9 cellular contexts compared by ENCODE assay signal in the genomic region with DNA sequence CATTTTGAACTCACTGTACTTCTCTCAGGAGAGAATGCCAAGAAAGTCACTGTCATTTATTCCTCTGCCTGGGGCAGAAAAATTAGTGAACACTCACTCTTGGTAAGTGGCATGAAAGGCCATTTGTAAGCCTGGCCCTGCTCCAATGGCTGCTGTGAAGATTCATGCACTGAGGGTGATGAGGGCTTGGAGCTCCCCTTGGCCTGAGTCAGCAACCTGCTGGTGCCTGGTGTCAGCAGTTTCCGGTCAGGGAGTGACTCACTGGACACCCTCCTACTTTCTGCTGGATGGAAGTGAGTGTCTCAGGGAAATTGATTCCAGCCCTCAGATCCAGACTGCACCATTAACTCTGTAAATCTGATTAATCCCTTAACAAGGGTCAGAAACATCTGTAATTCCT. TPM values are rescaled to one million over a fixed set of nuclear protein-coding genes. Genes with fewer than 3 reads are reported as not detected.
DNase-seq lines count a peak whose midpoint lies in the region; ATAC-seq and TF ChIP-seq lines count a peak whose summit lies in the region.
"Had no signal": no experiment of that assay in that cellular context is flagged by ENCODE, and none has a peak within 500 bp of the region (broad histone marks: within the 10 kb centered on the region; RNA-seq: fewer than 3 reads in every experiment).

No MANE protein-coding gene starts in this region.

- TF ChIP-seq CTCF in foreskin keratinocyte (conservative IDR thresholded peaks at IDR 0.05) (no peak), thyroid gland (IDR thresholded peaks at IDR 0.05) (no peak), suprapubic skin (IDR thresholded peaks at IDR 0.05) (no peak)

- H3K9me3 Mint-ChIP-seq in activated CD4-positive, alpha-beta memory T cell treated with anti-CD3 and anti-CD28 coated beads for 36 hours = peaks cover 4% of the 10 kb centered on the region
- no peaks in the 10 kb centered on the region for H3K9me3 Mint-ChIP-seq in activated CD4-positive, alpha-beta memory T cell treated with anti-CD3 and anti-CD28 coated beads, Interleukin-2, amount 10 ng/mL, durations not matched to agents 7 days and 5 days

- CTCF ChIA-PET in activated CD4-positive, alpha-beta memory T cell treated with anti-CD3 and anti-CD28 coated beads for 36 hours (lab: Charles Lee) = interaction anchor here (1.4 kb wide), 1 partner anchor 43 kb away, joined by 5 read pairs; no protein-coding TSS in a partner anchor
- CTCF ChIA-PET in activated CD4-positive, alpha-beta memory T cell treated with anti-CD3 and anti-CD28 coated beads, Interleukin-2, amount 10 ng/mL, durations not matched to agents 7 days and 5 days (lab: Charles Lee) = no interaction called here

- intact Hi-C loops in activated CD4-positive, alpha-beta memory T cell treated with anti-CD3 and anti-CD28 coated beads for 36 hours (cut with micrococcal nuclease) = no loop called here
- intact Hi-C loops in thyroid gland (cut with DNase I) = no loop called here

- H3K27ac Mint-ChIP-seq in activated CD4-positive, alpha-beta memory T cell treated with anti-CD3 and anti-CD28 coated beads for 36 hours = no peak overlapping the region
- no peak overlapping the region for H3K27ac Mint-ChIP-seq in activated CD4-positive, alpha-beta memory T cell treated with anti-CD3 and anti-CD28 coated beads, Interleukin-2, amount 10 ng/mL, durations not matched to agents 7 days and 5 days

- WGBS in thyroid gland, 2 donors = 0 to 33% methylated on average over 1 of the region's 1 CpG
- 0% methylated on average over 1 of the region's 1 CpG for WGBS in suprapubic skin

- peaks cover 1% of the 10 kb centered on the region for H3K27me3 Mint-ChIP-seq in activated CD4-positive, alpha-beta memory T cell treated with anti-CD3 and anti-CD28 coated beads for 36 hours
- H3K27me3 Mint-ChIP-seq in activated CD4-positive, alpha-beta memory T cell treated with anti-CD3 and anti-CD28 coated beads, Interleukin-2, amount 10 ng/mL, durations not matched to agents 7 days and 5 days = peaks cover 16% of the 10 kb centered on the region

- no peak for TF ChIP-seq EP300 in suprapubic skin (IDR thresholded peaks at IDR 0.05)

- H3K36me3 ChIP-seq in thyroid gland = no peaks in the 10 kb centered on the region
- no peaks in the 10 kb centered on the region for H3K36me3 ChIP-seq in suprapubic skin
- H3K36me3 ChIP-seq: BLaER1 treated with 17β-estradiol and CSF1 and Interleukin-3, amounts not matched to agents 10 nM and 100 nM had no signal

- H3K4me3 Mint-ChIP-seq in activated CD4-positive, alpha-beta memory T cell treated with anti-CD3 and anti-CD28 coated beads for 36 hours = no peak overlapping the region
- no peak overlapping the region for H3K4me3 Mint-ChIP-seq in activated CD4-positive, alpha-beta memory T cell treated with anti-CD3 and anti-CD28 coated beads, Interleukin-2, amount 10 ng/mL, durations not matched to agents 7 days and 5 days

- H3K4me3 ChIP-seq in thyroid gland (replicated peaks in 1 of 3) (no peak overlapping the region), suprapubic skin (no peak overlapping the region)
- H3K4me3 ChIP-seq: BLaER1 treated with 17β-estradiol and CSF1 and Interleukin-3, amounts not matched to agents 10 nM and 100 nM had no signal

- no peaks in the 10 kb centered on the region for H3K4me1 Mint-ChIP-seq in activated CD4-positive, alpha-beta memory T cell treated with anti-CD3 and anti-CD28 coated beads for 36 hours (ENCODE audit: low read depth)
- no peaks in the 10 kb centered on the region for H3K4me1 Mint-ChIP-seq in activated CD4-positive, alpha-beta memory T cell treated with anti-CD3 and anti-CD28 coated beads, Interleukin-2, amount 10 ng/mL, durations not matched to agents 7 days and 5 days

- peak; percentile 30 for DNase-seq in activated CD4-positive, alpha-beta memory T cell treated with anti-CD3 and anti-CD28 coated beads for 36 hours
- DNase-seq in activated CD4-positive, alpha-beta memory T cell treated with anti-CD3 and anti-CD28 coated beads, Interleukin-2, amount 10 ng/mL, durations not matched to agents 7 days and 5 days = no peak
- DNase-seq in foreskin keratinocyte = peak; percentile 73 to 90
- peak; percentile 82 to 83 for DNase-seq in thyroid gland
- no peak for DNase-seq in suprapubic skin (ENCODE audit: low spot score in 2 of 2)

- no peak overlapping the region for H3K27ac ChIP-seq in foreskin keratinocyte
- H3K27ac ChIP-seq in thyroid gland = no peak overlapping the region
- no peak overlapping the region for H3K27ac ChIP-seq in suprapubic skin
- H3K27ac ChIP-seq: BLaER1 treated with 17β-estradiol and CSF1 and Interleukin-3, amounts not matched to agents 10 nM and 100 nM had no signal

- POLR2A ChIA-PET in activated CD4-positive, alpha-beta memory T cell treated with anti-CD3 and anti-CD28 coated beads for 36 hours (lab: Charles Lee) = no interaction called here
- POLR2A ChIA-PET in activated CD4-positive, alpha-beta memory T cell treated with anti-CD3 and anti-CD28 coated beads, Interleukin-2, amount 10 ng/mL, durations not matched to agents 7 days and 5 days (lab: Charles Lee) = no interaction called here

- no peaks in the 10 kb centered on the region for H3K36me3 Mint-ChIP-seq in activated CD4-positive, alpha-beta memory T cell treated with anti-CD3 and anti-CD28 coated beads for 36 hours
- no peaks in the 10 kb centered on the region for H3K36me3 Mint-ChIP-seq in activated CD4-positive, alpha-beta memory T cell treated with anti-CD3 and anti-CD28 coated beads, Interleukin-2, amount 10 ng/mL, durations not matched to agents 7 days and 5 days (ENCODE audit: low read depth)

- H3K9me3 ChIP-seq in thyroid gland (no peaks in the 10 kb centered on the region), suprapubic skin (no peaks in the 10 kb centered on the region)

- H3K27me3 ChIP-seq in foreskin keratinocyte = no peaks in the 10 kb centered on the region
- H3K27me3 ChIP-seq in thyroid gland = no peaks in the 10 kb centered on the region
- H3K27me3 ChIP-seq in suprapubic skin = no peaks in the 10 kb centered on the region
- H3K27me3 ChIP-seq: BLaER1 treated with 17β-estradiol and CSF1 and Interleukin-3, amounts not matched to agents 10 nM and 100 nM had no signal

- peaks cover 5% of the 10 kb centered on the region for H3K4me1 ChIP-seq in foreskin keratinocyte
- no peaks in the 10 kb centered on the region for H3K4me1 ChIP-seq in thyroid gland
- no peaks in the 10 kb centered on the region for H3K4me1 ChIP-seq in suprapubic skin

- ATAC-seq in SK-N-SH treated with all-trans-retinoic acid at 6 μM for 48 hours (peak; percentile 100), foreskin keratinocyte (peak; percentile 99), HG03565 (IDR thresholded peaks at IDR 0.05; ENCODE audit: unreplicated experiment) (no peak), GM18909 (IDR thresholded peaks at IDR 0.05; ENCODE audit: poor library complexity, unreplicated experiment) (no peak)

- TF ChIP-seq POLR2A in thyroid gland (IDR thresholded peaks at IDR 0.05) (no peak), suprapubic skin (IDR thresholded peaks at IDR 0.05) (no peak)

TF ChIP-seq in SK-N-SH treated with all-trans-retinoic acid at 6 μM for 48 hours, 23 proteins besides CTCF, POLR2A, EP300 and RAD21:
- no peak for TF ChIP-seq ZFP3 (CRISPR knock-in tag; IDR thresholded peaks at IDR 0.05)
- peak; percentile 60; the same call in 1 of the 2 replicates for TF ChIP-seq TCF4 (CRISPR knock-in tag; IDR thresholded peaks at IDR 0.05; ENCODE audit: borderline replicate concordance)
- TF ChIP-seq, protein P1, sequence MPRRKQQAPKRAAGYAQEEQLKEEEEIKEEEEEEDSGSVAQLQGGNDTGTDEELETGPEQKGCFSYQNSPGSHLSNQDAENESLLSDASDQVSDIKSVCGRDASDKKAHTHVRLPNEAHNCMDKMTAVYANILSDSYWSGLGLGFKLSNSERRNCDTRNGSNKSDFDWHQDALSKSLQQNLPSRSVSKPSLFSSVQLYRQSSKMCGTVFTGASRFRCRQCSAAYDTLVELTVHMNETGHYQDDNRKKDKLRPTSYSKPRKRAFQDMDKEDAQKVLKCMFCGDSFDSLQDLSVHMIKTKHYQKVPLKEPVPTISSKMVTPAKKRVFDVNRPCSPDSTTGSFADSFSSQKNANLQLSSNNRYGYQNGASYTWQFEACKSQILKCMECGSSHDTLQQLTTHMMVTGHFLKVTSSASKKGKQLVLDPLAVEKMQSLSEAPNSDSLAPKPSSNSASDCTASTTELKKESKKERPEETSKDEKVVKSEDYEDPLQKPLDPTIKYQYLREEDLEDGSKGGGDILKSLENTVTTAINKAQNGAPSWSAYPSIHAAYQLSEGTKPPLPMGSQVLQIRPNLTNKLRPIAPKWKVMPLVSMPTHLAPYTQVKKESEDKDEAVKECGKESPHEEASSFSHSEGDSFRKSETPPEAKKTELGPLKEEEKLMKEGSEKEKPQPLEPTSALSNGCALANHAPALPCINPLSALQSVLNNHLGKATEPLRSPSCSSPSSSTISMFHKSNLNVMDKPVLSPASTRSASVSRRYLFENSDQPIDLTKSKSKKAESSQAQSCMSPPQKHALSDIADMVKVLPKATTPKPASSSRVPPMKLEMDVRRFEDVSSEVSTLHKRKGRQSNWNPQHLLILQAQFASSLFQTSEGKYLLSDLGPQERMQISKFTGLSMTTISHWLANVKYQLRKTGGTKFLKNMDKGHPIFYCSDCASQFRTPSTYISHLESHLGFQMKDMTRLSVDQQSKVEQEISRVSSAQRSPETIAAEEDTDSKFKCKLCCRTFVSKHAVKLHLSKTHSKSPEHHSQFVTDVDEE (CRISPR knock-in tag; IDR thresholded peaks at IDR 0.05) = 0 out of 2 replicates have a peak, but pooled peaks have one; percentile 20

RNA-seq across cellular contexts. Expression of a gene that starts 37.6 kb away (rescaled TPM):
- 100 to 1,000 TPM; 184 to 187 TPM for total RNA-seq in activated CD4-positive, alpha-beta memory T cell treated with anti-CD3 and anti-CD28 coated beads for 36 hours
- total RNA-seq in activated CD4-positive, alpha-beta memory T cell treated with anti-CD3 and anti-CD28 coated beads, Interleukin-2, amount 10 ng/mL, durations not matched to agents 7 days and 5 days = 100 to 1,000 TPM; 194 to 195 TPM
- total RNA-seq in foreskin keratinocyte (151 and 167 TPM in 2 replicates), thyroid gland (100 to 1,000 TPM; 162 to 237 (median 202) TPM), suprapubic skin (100 to 1,000 TPM; 149 to 410 (median 231) TPM)
- 137 and 160 TPM in 2 replicates for polyA plus RNA-seq in foreskin keratinocyte

Comparison
In these comparisons a context has a peak if more than half of its experiments do, and no peak if none do; other contexts are left out.
1. DNase-seq: peak in activated CD4-positive, alpha-beta memory T cell treated with anti-CD3 and anti-CD28 coated beads for 36 hours (single experiment), foreskin keratinocyte (2 of 2) and thyroid gland (2 of 2); none in activated CD4-positive, alpha-beta memory T cell treated with anti-CD3 and anti-CD28 coated beads, Interleukin-2, amount 10 ng/mL, durations not matched to agents 7 days and 5 days (single experiment) and suprapubic skin (0 of 2).
2. ATAC-seq: peak in SK-N-SH treated with all-trans-retinoic acid at 6 μM for 48 hours (single experiment) and foreskin keratinocyte (single experiment); none in HG03565 (single experiment) and GM18909 (single experiment).